ENCODE assay signal across 12 cellular contexts in the genomic region with DNA sequence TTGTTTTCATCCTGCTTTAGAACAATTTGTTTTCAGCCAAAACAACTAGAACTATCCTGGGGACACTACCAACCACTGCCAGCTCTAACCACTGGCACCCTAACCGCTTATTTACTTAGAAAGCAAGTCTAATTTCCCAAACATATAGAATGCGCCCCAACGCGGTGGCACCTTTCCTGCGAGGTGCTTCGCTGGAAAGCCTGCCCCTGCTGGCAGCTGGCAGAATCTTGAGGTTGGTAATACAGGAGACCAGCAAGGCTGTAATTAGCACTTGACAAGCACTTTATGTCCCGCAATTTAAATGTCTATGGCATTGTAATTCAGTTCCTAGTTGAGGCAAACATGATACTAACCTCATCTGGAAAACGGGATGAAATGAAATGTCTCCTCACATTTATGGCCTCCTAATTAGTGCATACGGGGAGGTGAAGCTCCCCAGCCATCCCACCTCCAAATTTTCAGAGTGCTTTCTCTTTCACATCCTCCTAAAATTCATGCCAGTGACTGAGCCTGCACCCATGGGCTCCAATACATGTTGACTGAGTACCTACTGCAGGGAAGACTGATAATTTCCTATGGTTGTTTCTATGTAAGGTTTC. TPM values are rescaled to one million over a fixed set of nuclear protein-coding genes. Genes with fewer than 3 reads are reported as not detected.
A peak's percentile ranks its signal among the peaks of the same experiment; 100 is the strongest.
DNase-seq lines count a peak whose midpoint lies in the region; TF ChIP-seq lines count a peak whose summit lies in the region.
"Had no signal": no experiment of that assay in that cellular context is flagged by ENCODE, and none has a peak within 500 bp of the region (broad histone marks: within the 10 kb centered on the region; RNA-seq: fewer than 3 reads in every experiment).

No MANE protein-coding gene starts in this region.

- H3K4me3 ChIP-seq in MM.1S (ENCODE audit: low read length) (no peak overlapping the region), epithelial cell of esophagus (ENCODE audit: low read length) (no peak overlapping the region), stomach (no peak overlapping the region)
- H3K4me3 ChIP-seq: thoracic aorta had no signal

- H3K4me2 ChIP-seq in MM.1S (ENCODE audit: low read depth, low read length) = no peak overlapping the region

- TF ChIP-seq CTCF in MM.1S (IDR thresholded peaks at IDR 0.05; ENCODE audit: low read length) = peak; percentile 32
- peak; percentile 68 for TF ChIP-seq CTCF in epithelial cell of esophagus (IDR thresholded peaks at IDR 0.05; ENCODE audit: insufficient read depth, low read depth, low read length, missing control alignments)
- peak in 2 of 7 experiments; percentile 15 to 30 for TF ChIP-seq CTCF in stomach (IDR thresholded peaks at IDR 0.05)

- no peaks in the 10 kb centered on the region for H3F3A ChIP-seq in MM.1S (ENCODE audit: insufficient read depth, low read length)

- H2AFZ ChIP-seq in MM.1S (ENCODE audit: low read length) = no peak overlapping the region

- H3K27me3 ChIP-seq in MM.1S (replicated peaks; ENCODE audit: insufficient read depth, low read length) (no peaks in the 10 kb centered on the region), stomach (peaks cover 0 to 14% (median 4%) of the 10 kb centered on the region in 3 donors)

- H3K36me3 ChIP-seq in MM.1S (replicated peaks; ENCODE audit: insufficient read depth, low read length) (no peaks in the 10 kb centered on the region), stomach (no peaks in the 10 kb centered on the region)
- H3K36me3 ChIP-seq: thoracic aorta had no signal

- DNase-seq in activated T-cell treated with anti-CD3 and anti-CD28 coated beads, Interleukin-2, amount 50 U/mL, for 48 hours = peak; percentile 25 to 30
- DNase-seq in activated T-cell treated with anti-CD3 and anti-CD28 coated beads for 4 hours (no peak), MM.1S (no peak), epithelial cell of esophagus (ENCODE audit: low read depth) (peak; percentile 43), stomach (no peak), NCI-H2107 (lab: John Stamatoyannopoulos, UW) (no peak)
- DNase-seq in stimulated activated CD4-positive, alpha-beta T cell treated with anti-CD3 and anti-CD28 coated beads, Interleukin-4, amount 100 ng/mL, for 48 hours (ENCODE audit: low read depth in 2 of 2) = peak; percentile 4 to 5
- DNase-seq in activated effector memory CD4-positive, alpha-beta T cell treated with Interleukin-2 at 50 U/mL for 16 hours = no peak
- DNase-seq: DMS79, NCI-H2171 had no signal

- H3K27ac ChIP-seq in MM.1S (ENCODE audit: low read length) (no peak overlapping the region), stomach (no peak overlapping the region)
- H3K27ac ChIP-seq: thoracic aorta had no signal

- H3K9me3 ChIP-seq in MM.1S (replicated peaks; ENCODE audit: insufficient read depth, low read length) (no peaks in the 10 kb centered on the region), stomach (peaks cover 0 to 15% (median 8%) of the 10 kb centered on the region in 4 donors)

- no peaks in the 10 kb centered on the region for H4K20me1 ChIP-seq in MM.1S (ENCODE audit: insufficient read depth, low read length)

- H3K9me2 ChIP-seq in MM.1S (replicated peaks; ENCODE audit: insufficient read depth, low read length) = no peaks in the 10 kb centered on the region

- no peak overlapping the region for H3K9ac ChIP-seq in MM.1S (ENCODE audit: low read length)

- no peaks in the 10 kb centered on the region for H3K79me2 ChIP-seq in MM.1S (ENCODE audit: low read length)

- no peak for TF ChIP-seq EP300 in stomach (IDR thresholded peaks at IDR 0.05)

- intact Hi-C loops in stomach (cut with DNase I; ENCODE audit: low total_unique reads) = no loop called here

- WGBS in stomach, 5 donors = 11 to 21% (median 14%) methylated on average over 9 of the region's 9 CpGs

- H3K4me1 ChIP-seq in MM.1S (ENCODE audit: low read length) (no peaks in the 10 kb centered on the region), stomach (no peaks in the 10 kb centered on the region)

- no peak for TF ChIP-seq POLR2A in stomach (IDR thresholded peaks at IDR 0.05)

RNA-seq across cellular contexts. Expression of a gene that starts 30.4 kb away (rescaled TPM):
- total RNA-seq in stomach = under 1 TPM in 1 of 5 donors, not detected in 4; 0.55 TPM
- under 1 TPM in 2 of 3 donors, not detected in 1; 0.06 to 0.08 TPM for polyA plus RNA-seq in stomach
- total RNA-seq: renal cortical epithelial cell, thoracic aorta had no signal

Comparison
In these comparisons a context has a peak if more than half of its experiments do, and no peak if none do; other contexts are left out.
1. DNase-seq: peak in activated T-cell treated with anti-CD3 and anti-CD28 coated beads, Interleukin-2, amount 50 U/mL, for 48 hours (2 of 2), epithelial cell of esophagus (single experiment) and stimulated activated CD4-positive, alpha-beta T cell treated with anti-CD3 and anti-CD28 coated beads, Interleukin-4, amount 100 ng/mL, for 48 hours (2 of 2); none in activated T-cell treated with anti-CD3 and anti-CD28 coated beads for 4 hours (single experiment), MM.1S (single experiment), activated effector memory CD4-positive, alpha-beta T cell treated with Interleukin-2 at 50 U/mL for 16 hours (single experiment), stomach (single experiment) and NCI-H2107 (single experiment).